3 cellular contexts compared by ENCODE assay signal in genomic region chr10:46529742-46530141, GRCh38. TPM values are rescaled to one million over a fixed set of nuclear protein-coding genes. Genes with fewer than 3 reads are reported as not detected.
"Had no signal": no experiment of that assay in that cellular context is flagged by ENCODE, and none has a peak within 500 bp of the region (broad histone marks: within the 10 kb centered on the region; RNA-seq: fewer than 3 reads in every experiment).

No MANE protein-coding gene starts in this region.

RNA-seq across cellular contexts. Expression of gene GPRIN2, which starts 26.7 kb away (rescaled TPM):
- total RNA-seq: dermis microvascular lymphatic vessel endothelial cell, endothelial cell of umbilical vein, pulmonary artery endothelial cell had no signal
- polyA plus RNA-seq: endothelial cell of umbilical vein had no signal
